9 cellular contexts compared by ENCODE assay signal in genomic region chr20:460707-461106, GRCh38. TPM values are rescaled to one million over a fixed set of nuclear protein-coding genes. Genes with fewer than 3 reads are reported as not detected.
DNase-seq lines count a peak whose midpoint lies in the region; ATAC-seq and TF ChIP-seq lines count a peak whose summit lies in the region.
"Had no signal": no experiment of that assay in that cellular context is flagged by ENCODE, and none has a peak within 500 bp of the region (broad histone marks: within the 10 kb centered on the region; RNA-seq: fewer than 3 reads in every experiment).

No MANE protein-coding gene starts in this region.

- H3K36me3 ChIP-seq in Caco-2 (ENCODE audit: control insufficient read depth, insufficient read depth, low read length) = no peaks in the 10 kb centered on the region
- no peaks in the 10 kb centered on the region; the same call in 1 of the 2 replicates for H3K36me3 ChIP-seq in MG63

- CTCF ChIA-PET in Caco-2 (lab: Charles Lee) = interaction anchor here (0.7 kb wide), 1 partner anchor 198 kb away, joined by 3 read pairs; no protein-coding TSS in a partner anchor

- no peaks in the 10 kb centered on the region for H3K9me3 ChIP-seq in Caco-2
- H3K9me3 ChIP-seq in MG63 = no peaks in the 10 kb centered on the region

- H3K4me3 Mint-ChIP-seq in Caco-2 (ENCODE audit: unreplicated experiment) (peak overlapping the region; percentile 98), neural crest cell (peak overlapping the region; percentile 86)
- peak overlapping the region; percentile 90 for H3K4me3 Mint-ChIP-seq in central memory CD8-positive, alpha-beta T cell

- peaks cover 15% of the 10 kb centered on the region for H3K4me1 ChIP-seq in Caco-2

- no peak for ATAC-seq in central memory CD8-positive, alpha-beta T cell (replicated peaks; ENCODE audit: extremely low read depth, poor library complexity, severe bottlenecking)
- no peak for ATAC-seq in HG03139 (IDR thresholded peaks at IDR 0.05; ENCODE audit: unreplicated experiment)

- intact Hi-C loops in Caco-2 (cut with micrococcal nuclease; ENCODE audit: unreplicated experiment) = loop anchor here (5.0 kb wide), 1 partner anchor 58 kb away; no protein-coding TSS in a partner anchor

- H3K27ac Mint-ChIP-seq in Caco-2 (ENCODE audit: unreplicated experiment) (no peak overlapping the region), neural crest cell (ENCODE audit: unreplicated experiment) (peak overlapping the region; percentile 6)
- no peak overlapping the region for H3K27ac Mint-ChIP-seq in central memory CD8-positive, alpha-beta T cell (ENCODE audit: low read depth)

- no peaks in the 10 kb centered on the region for H3K9me3 Mint-ChIP-seq in Caco-2 (ENCODE audit: unreplicated experiment)
- H3K9me3 Mint-ChIP-seq in central memory CD8-positive, alpha-beta T cell = no peaks in the 10 kb centered on the region
- H3K9me3 Mint-ChIP-seq in neural crest cell = no peaks in the 10 kb centered on the region

- peaks cover 13% of the 10 kb centered on the region for H3K36me3 Mint-ChIP-seq in Caco-2 (ENCODE audit: insufficient read depth, unreplicated experiment)
- peaks cover 6% of the 10 kb centered on the region for H3K36me3 Mint-ChIP-seq in central memory CD8-positive, alpha-beta T cell (ENCODE audit: insufficient read depth)
- no peaks in the 10 kb centered on the region for H3K36me3 Mint-ChIP-seq in neural crest cell (ENCODE audit: low read depth)

- H3K4me3 ChIP-seq in Caco-2 (ENCODE audit: low read depth, low read length) (no peak overlapping the region), MG63 (peak overlapping the region; percentile 71)

- BruUV-seq in Caco-2 (replicated peaks; lab: Mats Ljungman, UMichigan) = no TSS peak

- TF ChIP-seq CTCF in Caco-2 (IDR thresholded peaks at IDR 0.05; ENCODE audit: insufficient read depth in 1 of 2, low read depth in 1 of 2, low read length in 1 of 2, severe bottlenecking in 1 of 2, unreplicated experiment in 1 of 2) (no peak), neural crest cell (conservative IDR thresholded peaks at IDR 0.05) (no peak)

- peaks cover 15% of the 10 kb centered on the region for H3K4me1 Mint-ChIP-seq in Caco-2 (ENCODE audit: low read depth, unreplicated experiment)
- H3K4me1 Mint-ChIP-seq in central memory CD8-positive, alpha-beta T cell = peaks cover 49% of the 10 kb centered on the region
- H3K4me1 Mint-ChIP-seq in neural crest cell = peaks cover 45% of the 10 kb centered on the region

- DNase-seq in Caco-2 = no peak
- no peak for DNase-seq in MG63
- no peak for DNase-seq in central memory CD8-positive, alpha-beta T cell (ENCODE audit: low spot score in 2 of 2)
- DNase-seq in neural crest cell (ENCODE audit: low read depth, low spot score) = no peak
- DNase-seq in NOMO-1 treated with DMSO at 0.1 percent for 48 hours (lab: John Stamatoyannopoulos, UW; ENCODE audit: unreplicated experiment) = no peak
- no peak for DNase-seq in kidney tubule cell (ENCODE audit: low spot score)
- no peak for DNase-seq in HT-29 (ENCODE audit: low spot score)
- DNase-seq: activated CD4-positive, alpha-beta T cell treated with anti-CD3 and anti-CD28 coated beads for 4 hours had no signal

- POLR2A ChIA-PET in Caco-2 (lab: Charles Lee) = interaction anchor here (0.6 kb wide), 1 partner anchor 76 kb away, joined by 6 read pairs; no protein-coding TSS in a partner anchor

- no peaks in the 10 kb centered on the region for H3K27me3 ChIP-seq in Caco-2 (replicated peaks; ENCODE audit: control insufficient read depth, insufficient read depth, low read length)
- H3K27me3 ChIP-seq in MG63 = no peaks in the 10 kb centered on the region

- H3K27me3 Mint-ChIP-seq in Caco-2 (ENCODE audit: insufficient read depth, unreplicated experiment) (no peaks in the 10 kb centered on the region), neural crest cell (ENCODE audit: low read depth) (no peaks in the 10 kb centered on the region)
- H3K27me3 Mint-ChIP-seq in central memory CD8-positive, alpha-beta T cell = no peaks in the 10 kb centered on the region

RNA-seq across cellular contexts. Expression of gene TBC1D20, which starts 1.6 kb away (rescaled TPM):
- 30.0 and 35.8 TPM in 2 replicates for total RNA-seq in Caco-2 (2022)
- 10.2 and 11.6 TPM in 2 replicates for total RNA-seq in MG63 (2014; rRNA removed; shearing (Covaris generic); ENCODE audit: low replicate concordance)
- 30.4 and 33.3 TPM in 2 replicates for total RNA-seq in neural crest cell
- 16.7 and 19.5 TPM in 2 replicates for total RNA-seq in HT-29 (2014; rRNA removed; shearing (Covaris generic))

RNA-seq across cellular contexts. Expression of gene RBCK1, which starts 52.6 kb away (rescaled TPM):
- total RNA-seq in Caco-2 (2022) (103 and 111 TPM in 2 replicates), neural crest cell (62.4 and 65.2 TPM in 2 replicates)
- 35.7 and 68.7 TPM in 2 replicates for total RNA-seq in MG63 (2014; rRNA removed; shearing (Covaris generic); ENCODE audit: low replicate concordance)
- total RNA-seq in HT-29 (2014; rRNA removed; shearing (Covaris generic)) = 208 and 221 TPM in 2 replicates
